ENCODE assay signal across 1 cellular context in genomic region chr9:91197232-91198181, GRCh38.
TF ChIP-seq lines count a peak whose summit lies in the region.

No MANE protein-coding gene starts in this region.

TF ChIP-seq in HepG2, 621 proteins besides CTCF, POLR2A, EP300 and RAD21 (continued from another document and continues in another):
- TF ChIP-seq TFAP4 (IDR thresholded peaks at IDR 0.05; ENCODE audit: borderline replicate concordance, low read depth): peak; percentile 95
- no peak for TF ChIP-seq ZNF850 (CRISPR knock-in tag; conservative IDR thresholded peaks at IDR 0.05)
- peak; percentile 70 for TF ChIP-seq SMC3 (IDR thresholded peaks at IDR 0.05; ENCODE audit: low read length)
- no peak for TF ChIP-seq SETDB1 (CRISPR knock-in tag; IDR thresholded peaks at IDR 0.05; ENCODE audit: borderline replicate concordance)
- no peak for TF ChIP-seq ZBTB14 (CRISPR knock-in tag; IDR thresholded peaks at IDR 0.05)
- no peak for TF ChIP-seq ISX (CRISPR knock-in tag; conservative IDR thresholded peaks at IDR 0.05)
- TF ChIP-seq NCOA1 (CRISPR knock-in tag; IDR thresholded peaks at IDR 0.05): peak; percentile 66; the same call in 1 of the 2 replicates
- no peak for TF ChIP-seq PTBP1 (IDR thresholded peaks at IDR 0.05; ENCODE audit: low read depth, low read length, poor library complexity, severe bottlenecking)
- TF ChIP-seq HNRNPH1 (optimal IDR thresholded peaks at IDR 0.05; ENCODE audit: low read depth, low read length): no peak
- TF ChIP-seq MEIS2 (CRISPR knock-in tag; IDR thresholded peaks at IDR 0.05): peak; percentile 100
- TF ChIP-seq ZBTB49 (CRISPR knock-in tag; IDR thresholded peaks at IDR 0.05; ENCODE audit: borderline replicate concordance): peak; percentile 83; the same call in 1 of the 2 replicates
- TF ChIP-seq ZNF737 (CRISPR knock-in tag; IDR thresholded peaks at IDR 0.05; ENCODE audit: borderline replicate concordance): no peak
- no peak for TF ChIP-seq ZNF576 (CRISPR knock-in tag; IDR thresholded peaks at IDR 0.05)
- TF ChIP-seq THYN1 (CRISPR knock-in tag; IDR thresholded peaks at IDR 0.05; ENCODE audit: borderline replicate concordance, low read depth): peak; percentile 9; the same call in 1 of the 2 replicates
- TF ChIP-seq ZNF3 (CRISPR knock-in tag; IDR thresholded peaks at IDR 0.05): peak; percentile 15; the same call in 1 of the 2 replicates
- no peak for TF ChIP-seq TERF1 (CRISPR knock-in tag; IDR thresholded peaks at IDR 0.05)
- no peak for TF ChIP-seq NFIC (IDR thresholded peaks at IDR 0.05; ENCODE audit: low read length)
- TF ChIP-seq ZNF770 (CRISPR knock-in tag; IDR thresholded peaks at IDR 0.05): no peak
- no peak for TF ChIP-seq KLF13 (CRISPR knock-in tag; IDR thresholded peaks at IDR 0.05)
- peak; percentile 92 for TF ChIP-seq ZNF816 (CRISPR knock-in tag; IDR thresholded peaks at IDR 0.05; ENCODE audit: borderline replicate concordance)
- TF ChIP-seq ZBTB39 (CRISPR knock-in tag; IDR thresholded peaks at IDR 0.05): peak; percentile 99
- no peak for TF ChIP-seq PLSCR1 (CRISPR knock-in tag; IDR thresholded peaks at IDR 0.05; ENCODE audit: borderline replicate concordance)
- no peak for TF ChIP-seq RBM39 (IDR thresholded peaks at IDR 0.05; ENCODE audit: low read depth, low read length, poor library complexity, severe bottlenecking)
- TF ChIP-seq ZNF691 (CRISPR knock-in tag; IDR thresholded peaks at IDR 0.05; ENCODE audit: borderline replicate concordance, low read depth): peak; percentile 74; the same call in 1 of the 2 replicates
- no peak for TF ChIP-seq ZNF256 (CRISPR knock-in tag; conservative IDR thresholded peaks at IDR 0.05)
- TF ChIP-seq CBX1 (IDR thresholded peaks at IDR 0.05; ENCODE audit: low read depth): no peak
- TF ChIP-seq PCBP1 (IDR thresholded peaks at IDR 0.05; ENCODE audit: borderline replicate concordance, low read depth, low read length): no peak
- TF ChIP-seq PREB (CRISPR knock-in tag; IDR thresholded peaks at IDR 0.05): no peak
- no peak for TF ChIP-seq ARNT (IDR thresholded peaks at IDR 0.05)
- TF ChIP-seq MBNL3 (CRISPR knock-in tag; conservative IDR thresholded peaks at IDR 0.05): no peak
- peak; percentile 95 for TF ChIP-seq ZNF503 (CRISPR knock-in tag; IDR thresholded peaks at IDR 0.05)
- TF ChIP-seq KLF16 (CRISPR knock-in tag; IDR thresholded peaks at IDR 0.05): peak in 1 of 2 experiments; percentile 82; a peak in 2 of 4 replicates
- no peak for TF ChIP-seq IRX3 (CRISPR knock-in tag; IDR thresholded peaks at IDR 0.05; ENCODE audit: borderline replicate concordance, low read depth)
- TF ChIP-seq HNF1A (IDR thresholded peaks at IDR 0.05; ENCODE audit: low read depth): peak; percentile 100
- peak; percentile 99 for TF ChIP-seq HNF1A (CRISPR knock-in tag; IDR thresholded peaks at IDR 0.05; ENCODE audit: borderline replicate concordance)
- TF ChIP-seq THAP8 (CRISPR knock-in tag; IDR thresholded peaks at IDR 0.05; ENCODE audit: borderline replicate concordance): peak; percentile 74; the same call in 1 of the 2 replicates
- peak; percentile 93 for TF ChIP-seq ZKSCAN8 (CRISPR knock-in tag; IDR thresholded peaks at IDR 0.05; ENCODE audit: borderline replicate concordance)
